ENCODE assay signal across 8 cellular contexts in genomic region chr7:93890041-93890463, GRCh38. TPM values are rescaled to one million over a fixed set of nuclear protein-coding genes. Genes with fewer than 3 reads are reported as not detected.
DNase-seq lines count a peak whose midpoint lies in the region; ATAC-seq and TF ChIP-seq lines count a peak whose summit lies in the region.

No MANE protein-coding gene starts in this region.

- H3K27ac Mint-ChIP-seq in memory B cell, result peak overlapping the region; percentile 64

- H3K4me1 ChIP-seq in ES-I3 (ENCODE audit: insufficient read depth, low read length), result 0 out of 2 replicates have a peak, but pooled peaks cover 3% of the 10 kb centered on the region

- no peaks in the 10 kb centered on the region for H3K36me3 ChIP-seq in ES-I3 (ENCODE audit: insufficient read depth, low read length)

- ATAC-seq in GM21619 (IDR thresholded peaks at IDR 0.05; ENCODE audit: unreplicated experiment), result peak; percentile 70
- peak; percentile 59 for ATAC-seq in memory B cell (ENCODE audit: low read depth)

- peak overlapping the region; percentile 97 for H3K4me3 Mint-ChIP-seq in memory B cell

- DNase-seq in NCI-H510A (lab: John Stamatoyannopoulos, UW) (peak; percentile 22), coronary artery (ENCODE audit: low spot score) (no peak), memory B cell (ENCODE audit: low spot score in 2 of 2) (peak in 1 of 2 donors; percentile 11), ureter (ENCODE audit: low spot score) (peak; percentile 44), NAMALWA (ENCODE audit: low spot score) (no peak)
- DNase-seq in effector CD4-positive, alpha-beta T cell, result no peak

- peak overlapping the region; percentile 76 for H3K4me3 ChIP-seq in coronary artery

- H3K9me3 ChIP-seq in ES-I3 (ENCODE audit: control insufficient read depth, insufficient read depth, low read length), result no peaks in the 10 kb centered on the region

- peaks cover 11% of the 10 kb centered on the region for H3K27me3 Mint-ChIP-seq in memory B cell

- no peaks in the 10 kb centered on the region for H3K9me3 Mint-ChIP-seq in memory B cell

- peak overlapping the region in 1 of 2 donors; percentile 40 for H3K27ac ChIP-seq in coronary artery

- H3K9ac ChIP-seq in ES-I3 (ENCODE audit: low read depth, low read length), result peak overlapping the region; percentile 89

- no peak for TF ChIP-seq CTCF in coronary artery (IDR thresholded peaks at IDR 0.05)

- H3K4me1 Mint-ChIP-seq in memory B cell, result peaks cover 13% of the 10 kb centered on the region

- H3K36me3 Mint-ChIP-seq in memory B cell, result no peaks in the 10 kb centered on the region

RNA-seq across cellular contexts. Expression of gene TFPI2, which starts 0.5 kb away (rescaled TPM):
- total RNA-seq in ureter, result 1.3 TPM

RNA-seq across cellular contexts. Expression of gene GNGT1, which starts 16.3 kb away (rescaled TPM):
- total RNA-seq in ureter, result 0.70 TPM

RNA-seq across cellular contexts. Expression of gene GNG11, which starts 31.5 kb away (rescaled TPM):
- 9.1 TPM for total RNA-seq in ureter

Comparison
In these comparisons a context has a peak if more than half of its experiments do, and no peak if none do; other contexts are left out.
1. DNase-seq: peak in NCI-H510A (single experiment) and ureter (single experiment); none in coronary artery (single experiment), NAMALWA (single experiment) and effector CD4-positive, alpha-beta T cell (single experiment).